In genomic region chr16:29899516-29900101, GRCh38 we compare ENCODE assay signal across 1 cellular context.
TF ChIP-seq lines count a peak whose summit lies in the region.

SEZ6L2 (minus strand) TSS chr16:29899550; CDS start chr16:29899019, 531 bp downstream.

TF ChIP-seq in HepG2, 621 proteins besides CTCF, POLR2A, EP300 and RAD21 (continued from another document and continues in another):
- TF ChIP-seq, protein P1, sequence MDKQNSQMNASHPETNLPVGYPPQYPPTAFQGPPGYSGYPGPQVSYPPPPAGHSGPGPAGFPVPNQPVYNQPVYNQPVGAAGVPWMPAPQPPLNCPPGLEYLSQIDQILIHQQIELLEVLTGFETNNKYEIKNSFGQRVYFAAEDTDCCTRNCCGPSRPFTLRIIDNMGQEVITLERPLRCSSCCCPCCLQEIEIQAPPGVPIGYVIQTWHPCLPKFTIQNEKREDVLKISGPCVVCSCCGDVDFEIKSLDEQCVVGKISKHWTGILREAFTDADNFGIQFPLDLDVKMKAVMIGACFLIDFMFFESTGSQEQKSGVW (CRISPR knock-in tag; IDR thresholded peaks at IDR 0.05; ENCODE audit: borderline replicate concordance): no peak
- TF ChIP-seq TCF7L2 (IDR thresholded peaks at IDR 0.05; ENCODE audit: low read depth, low read length) (no peak), STAT5B (CRISPR knock-in tag; IDR thresholded peaks at IDR 0.05) (peak; percentile 96; the same call in 1 of the 2 replicates), ZNF891 (CRISPR knock-in tag; IDR thresholded peaks at IDR 0.05) (peak; percentile 86), ZNF124 (CRISPR knock-in tag; IDR thresholded peaks at IDR 0.05) (peak; percentile 95), ZSCAN29 (CRISPR knock-in tag; conservative IDR thresholded peaks at IDR 0.05) (no peak), EHMT2 (IDR thresholded peaks at IDR 0.05; ENCODE audit: borderline replicate concordance, low read depth, low read length) (peak; percentile 98), ZNF3 (CRISPR knock-in tag; IDR thresholded peaks at IDR 0.05) (peak; percentile 77; the same call in 1 of the 2 replicates), CEBPG (CRISPR knock-in tag; IDR thresholded peaks at IDR 0.05) (no peak), MAF1 (CRISPR knock-in tag; IDR thresholded peaks at IDR 0.05; ENCODE audit: borderline replicate concordance) (peak; percentile 85; the same call in 1 of the 2 replicates), TOPORS (CRISPR knock-in tag; IDR thresholded peaks at IDR 0.05) (no peak), ZNF382 (CRISPR knock-in tag; IDR thresholded peaks at IDR 0.05; ENCODE audit: borderline replicate concordance) (no peak), TBX2 (CRISPR knock-in tag; IDR thresholded peaks at IDR 0.05; ENCODE audit: borderline replicate concordance) (peak; percentile 52), PTBP1 (IDR thresholded peaks at IDR 0.05; ENCODE audit: low read depth, low read length, poor library complexity, severe bottlenecking) (no peak), ZSCAN31 (CRISPR knock-in tag; IDR thresholded peaks at IDR 0.05; ENCODE audit: low read depth) (peak; percentile 77), MED8 (CRISPR knock-in tag; IDR thresholded peaks at IDR 0.05; ENCODE audit: insufficient replicate concordance) (no peak), TGIF2 (CRISPR knock-in tag; IDR thresholded peaks at IDR 0.05) (no peak), ARNTL (CRISPR knock-in tag; IDR thresholded peaks at IDR 0.05) (peak; percentile 10; the same call in 1 of the 2 replicates), CSRNP1 (CRISPR knock-in tag; IDR thresholded peaks at IDR 0.05) (no peak), TAF1 (CRISPR knock-in tag; IDR thresholded peaks at IDR 0.05) (peak; percentile 27; the same call in 1 of the 2 replicates), PCBP2 (optimal IDR thresholded peaks at IDR 0.05; ENCODE audit: low read depth, low read length, poor library complexity, severe bottlenecking) (no peak), SRSF9 (IDR thresholded peaks at IDR 0.05; ENCODE audit: borderline replicate concordance, insufficient read depth, low read depth, low read length, poor library complexity, severe bottlenecking) (no peak), ZNF235 (CRISPR knock-in tag; IDR thresholded peaks at IDR 0.05; ENCODE audit: borderline replicate concordance) (no peak; the same call in 1 of the 2 replicates), RBFOX2 (IDR thresholded peaks at IDR 0.05; ENCODE audit: low read depth, low read length) (no peak), NFIC (IDR thresholded peaks at IDR 0.05; ENCODE audit: low read length) (no peak), ZNF431 (CRISPR knock-in tag; IDR thresholded peaks at IDR 0.05; ENCODE audit: borderline replicate concordance, low read depth) (no peak; the same call in 1 of the 2 replicates), RARA (CRISPR knock-in tag; IDR thresholded peaks at IDR 0.05) (peak; percentile 69), SUZ12 (IDR thresholded peaks at IDR 0.05; ENCODE audit: low read depth, low read length) (no peak), ZNF772 (CRISPR knock-in tag; IDR thresholded peaks at IDR 0.05) (peak; percentile 58), ZNF460 (CRISPR knock-in tag; IDR thresholded peaks at IDR 0.05; ENCODE audit: borderline replicate concordance) (no peak), ZNF263 (CRISPR knock-in tag; IDR thresholded peaks at IDR 0.05) (peak; percentile 97), SIX1 (CRISPR knock-in tag; IDR thresholded peaks at IDR 0.05; ENCODE audit: borderline replicate concordance) (peak; percentile 36; the same call in 1 of the 2 replicates), RCOR2 (CRISPR knock-in tag; IDR thresholded peaks at IDR 0.05) (no peak), KDM1A (CRISPR knock-in tag; IDR thresholded peaks at IDR 0.05) (no peak), ETV6 (CRISPR knock-in tag; conservative IDR thresholded peaks at IDR 0.05) (peak; percentile 97), ZNF274 (CRISPR knock-in tag; IDR thresholded peaks at IDR 0.05) (0 out of 2 replicates have a peak, but pooled peaks have one; percentile 20), SNAPC2 (CRISPR knock-in tag; IDR thresholded peaks at IDR 0.05) (peak; percentile 88; the same call in 1 of the 2 replicates), ZNF44 (CRISPR knock-in tag; IDR thresholded peaks at IDR 0.05) (no peak), RAD51 (IDR thresholded peaks at IDR 0.05; ENCODE audit: borderline replicate concordance) (no peak), SOX5 (CRISPR knock-in tag; IDR thresholded peaks at IDR 0.05; ENCODE audit: borderline replicate concordance) (no peak), ZNF788 (CRISPR knock-in tag; IDR thresholded peaks at IDR 0.05; ENCODE audit: borderline replicate concordance) (0 out of 2 replicates have a peak, but pooled peaks have one; percentile 2)
- TF ChIP-seq, protein P2, sequence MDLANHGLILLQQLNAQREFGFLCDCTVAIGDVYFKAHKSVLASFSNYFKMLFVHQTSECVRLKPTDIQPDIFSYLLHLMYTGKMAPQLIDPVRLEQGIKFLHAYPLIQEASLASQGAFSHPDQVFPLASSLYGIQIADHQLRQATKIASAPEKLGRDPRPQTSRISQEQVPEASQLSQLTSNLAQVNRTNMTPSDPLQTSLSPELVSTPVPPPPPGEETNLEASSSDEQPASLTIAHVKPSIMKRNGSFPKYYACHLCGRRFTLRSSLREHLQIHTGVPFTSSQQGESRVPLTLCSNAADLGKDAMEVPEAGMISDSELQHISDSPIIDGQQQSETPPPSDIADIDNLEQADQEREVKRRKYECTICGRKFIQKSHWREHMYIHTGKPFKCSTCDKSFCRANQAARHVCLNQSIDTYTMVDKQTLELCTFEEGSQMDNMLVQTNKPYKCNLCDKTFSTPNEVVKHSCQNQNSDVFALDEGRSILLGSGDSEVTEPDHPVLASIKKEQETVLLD (CRISPR knock-in tag; IDR thresholded peaks at IDR 0.05; ENCODE audit: low read depth): no peak
- TF ChIP-seq, protein P3, sequence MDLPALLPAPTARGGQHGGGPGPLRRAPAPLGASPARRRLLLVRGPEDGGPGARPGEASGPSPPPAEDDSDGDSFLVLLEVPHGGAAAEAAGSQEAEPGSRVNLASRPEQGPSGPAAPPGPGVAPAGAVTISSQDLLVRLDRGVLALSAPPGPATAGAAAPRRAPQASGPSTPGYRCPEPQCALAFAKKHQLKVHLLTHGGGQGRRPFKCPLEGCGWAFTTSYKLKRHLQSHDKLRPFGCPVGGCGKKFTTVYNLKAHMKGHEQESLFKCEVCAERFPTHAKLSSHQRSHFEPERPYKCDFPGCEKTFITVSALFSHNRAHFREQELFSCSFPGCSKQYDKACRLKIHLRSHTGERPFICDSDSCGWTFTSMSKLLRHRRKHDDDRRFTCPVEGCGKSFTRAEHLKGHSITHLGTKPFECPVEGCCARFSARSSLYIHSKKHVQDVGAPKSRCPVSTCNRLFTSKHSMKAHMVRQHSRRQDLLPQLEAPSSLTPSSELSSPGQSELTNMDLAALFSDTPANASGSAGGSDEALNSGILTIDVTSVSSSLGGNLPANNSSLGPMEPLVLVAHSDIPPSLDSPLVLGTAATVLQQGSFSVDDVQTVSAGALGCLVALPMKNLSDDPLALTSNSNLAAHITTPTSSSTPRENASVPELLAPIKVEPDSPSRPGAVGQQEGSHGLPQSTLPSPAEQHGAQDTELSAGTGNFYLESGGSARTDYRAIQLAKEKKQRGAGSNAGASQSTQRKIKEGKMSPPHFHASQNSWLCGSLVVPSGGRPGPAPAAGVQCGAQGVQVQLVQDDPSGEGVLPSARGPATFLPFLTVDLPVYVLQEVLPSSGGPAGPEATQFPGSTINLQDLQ (CRISPR knock-in tag; IDR thresholded peaks at IDR 0.05): no peak; the same call in 1 of the 2 replicates
- TF ChIP-seq, protein P4, sequence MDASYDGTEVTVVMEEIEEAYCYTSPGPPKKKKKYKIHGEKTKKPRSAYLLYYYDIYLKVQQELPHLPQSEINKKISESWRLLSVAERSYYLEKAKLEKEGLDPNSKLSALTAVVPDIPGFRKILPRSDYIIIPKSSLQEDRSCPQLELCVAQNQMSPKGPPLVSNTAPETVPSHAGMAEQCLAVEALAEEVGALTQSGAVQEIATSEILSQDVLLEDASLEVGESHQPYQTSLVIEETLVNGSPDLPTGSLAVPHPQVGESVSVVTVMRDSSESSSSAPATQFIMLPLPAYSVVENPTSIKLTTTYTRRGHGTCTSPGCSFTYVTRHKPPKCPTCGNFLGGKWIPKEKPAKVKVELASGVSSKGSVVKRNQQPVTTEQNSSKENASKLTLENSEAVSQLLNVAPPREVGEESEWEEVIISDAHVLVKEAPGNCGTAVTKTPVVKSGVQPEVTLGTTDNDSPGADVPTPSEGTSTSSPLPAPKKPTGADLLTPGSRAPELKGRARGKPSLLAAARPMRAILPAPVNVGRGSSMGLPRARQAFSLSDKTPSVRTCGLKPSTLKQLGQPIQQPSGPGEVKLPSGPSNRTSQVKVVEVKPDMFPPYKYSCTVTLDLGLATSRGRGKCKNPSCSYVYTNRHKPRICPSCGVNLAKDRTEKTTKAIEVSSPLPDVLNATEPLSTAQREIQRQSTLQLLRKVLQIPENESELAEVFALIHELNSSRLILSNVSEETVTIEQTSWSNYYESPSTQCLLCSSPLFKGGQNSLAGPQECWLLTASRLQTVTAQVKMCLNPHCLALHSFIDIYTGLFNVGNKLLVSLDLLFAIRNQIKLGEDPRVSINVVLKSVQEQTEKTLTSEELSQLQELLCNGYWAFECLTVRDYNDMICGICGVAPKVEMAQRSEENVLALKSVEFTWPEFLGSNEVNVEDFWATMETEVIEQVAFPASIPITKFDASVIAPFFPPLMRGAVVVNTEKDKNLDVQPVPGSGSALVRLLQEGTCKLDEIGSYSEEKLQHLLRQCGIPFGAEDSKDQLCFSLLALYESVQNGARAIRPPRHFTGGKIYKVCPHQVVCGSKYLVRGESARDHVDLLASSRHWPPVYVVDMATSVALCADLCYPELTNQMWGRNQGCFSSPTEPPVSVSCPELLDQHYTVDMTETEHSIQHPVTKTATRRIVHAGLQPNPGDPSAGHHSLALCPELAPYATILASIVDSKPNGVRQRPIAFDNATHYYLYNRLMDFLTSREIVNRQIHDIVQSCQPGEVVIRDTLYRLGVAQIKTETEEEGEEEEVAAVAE (CRISPR knock-in tag; IDR thresholded peaks at IDR 0.05; ENCODE audit: borderline replicate concordance): no peak; the same call in 1 of the 2 replicates
- TF ChIP-seq, protein P5, sequence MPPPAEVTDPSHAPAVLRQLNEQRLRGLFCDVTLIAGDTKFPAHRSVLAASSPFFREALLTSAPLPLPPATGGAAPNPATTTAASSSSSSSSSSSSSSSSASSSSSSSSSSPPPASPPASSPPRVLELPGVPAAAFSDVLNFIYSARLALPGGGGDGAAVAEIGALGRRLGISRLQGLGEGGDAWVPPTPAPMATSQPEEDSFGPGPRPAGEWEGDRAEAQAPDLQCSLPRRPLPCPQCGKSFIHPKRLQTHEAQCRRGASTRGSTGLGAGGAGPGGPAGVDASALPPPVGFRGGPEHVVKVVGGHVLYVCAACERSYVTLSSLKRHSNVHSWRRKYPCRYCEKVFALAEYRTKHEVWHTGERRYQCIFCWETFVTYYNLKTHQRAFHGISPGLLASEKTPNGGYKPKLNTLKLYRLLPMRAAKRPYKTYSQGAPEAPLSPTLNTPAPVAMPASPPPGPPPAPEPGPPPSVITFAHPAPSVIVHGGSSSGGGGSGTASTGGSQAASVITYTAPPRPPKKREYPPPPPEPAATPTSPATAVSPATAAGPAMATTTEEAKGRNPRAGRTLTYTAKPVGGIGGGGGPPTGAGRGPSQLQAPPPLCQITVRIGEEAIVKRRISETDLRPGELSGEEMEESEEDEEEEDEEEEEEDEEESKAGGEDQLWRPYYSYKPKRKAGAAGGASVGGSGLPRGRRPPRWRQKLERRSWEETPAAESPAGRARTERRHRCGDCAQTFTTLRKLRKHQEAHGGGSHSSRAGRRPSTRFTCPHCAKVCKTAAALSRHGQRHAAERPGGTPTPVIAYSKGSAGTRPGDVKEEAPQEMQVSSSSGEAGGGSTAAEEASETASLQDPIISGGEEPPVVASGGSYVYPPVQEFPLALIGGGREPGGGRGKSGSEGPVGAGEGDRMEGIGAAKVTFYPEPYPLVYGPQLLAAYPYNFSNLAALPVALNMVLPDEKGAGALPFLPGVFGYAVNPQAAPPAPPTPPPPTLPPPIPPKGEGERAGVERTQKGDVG (CRISPR knock-in tag; IDR thresholded peaks at IDR 0.05; ENCODE audit: borderline replicate concordance): no peak
- TF ChIP-seq, protein P6, sequence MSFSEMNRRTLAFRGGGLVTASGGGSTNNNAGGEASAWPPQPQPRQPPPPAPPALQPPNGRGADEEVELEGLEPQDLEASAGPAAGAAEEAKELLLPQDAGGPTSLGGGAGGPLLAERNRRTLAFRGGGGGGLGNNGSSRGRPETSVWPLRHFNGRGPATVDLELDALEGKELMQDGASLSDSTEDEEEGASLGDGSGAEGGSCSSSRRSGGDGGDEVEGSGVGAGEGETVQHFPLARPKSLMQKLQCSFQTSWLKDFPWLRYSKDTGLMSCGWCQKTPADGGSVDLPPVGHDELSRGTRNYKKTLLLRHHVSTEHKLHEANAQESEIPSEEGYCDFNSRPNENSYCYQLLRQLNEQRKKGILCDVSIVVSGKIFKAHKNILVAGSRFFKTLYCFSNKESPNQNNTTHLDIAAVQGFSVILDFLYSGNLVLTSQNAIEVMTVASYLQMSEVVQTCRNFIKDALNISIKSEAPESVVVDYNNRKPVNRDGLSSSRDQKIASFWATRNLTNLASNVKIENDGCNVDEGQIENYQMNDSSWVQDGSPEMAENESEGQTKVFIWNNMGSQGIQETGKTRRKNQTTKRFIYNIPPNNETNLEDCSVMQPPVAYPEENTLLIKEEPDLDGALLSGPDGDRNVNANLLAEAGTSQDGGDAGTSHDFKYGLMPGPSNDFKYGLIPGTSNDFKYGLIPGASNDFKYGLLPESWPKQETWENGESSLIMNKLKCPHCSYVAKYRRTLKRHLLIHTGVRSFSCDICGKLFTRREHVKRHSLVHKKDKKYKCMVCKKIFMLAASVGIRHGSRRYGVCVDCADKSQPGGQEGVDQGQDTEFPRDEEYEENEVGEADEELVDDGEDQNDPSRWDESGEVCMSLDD (CRISPR knock-in tag; IDR thresholded peaks at IDR 0.05; ENCODE audit: borderline replicate concordance): no peak; the same call in 1 of the 2 replicates
